ENCODE assay signal across 8 cellular contexts in the genomic region with DNA sequence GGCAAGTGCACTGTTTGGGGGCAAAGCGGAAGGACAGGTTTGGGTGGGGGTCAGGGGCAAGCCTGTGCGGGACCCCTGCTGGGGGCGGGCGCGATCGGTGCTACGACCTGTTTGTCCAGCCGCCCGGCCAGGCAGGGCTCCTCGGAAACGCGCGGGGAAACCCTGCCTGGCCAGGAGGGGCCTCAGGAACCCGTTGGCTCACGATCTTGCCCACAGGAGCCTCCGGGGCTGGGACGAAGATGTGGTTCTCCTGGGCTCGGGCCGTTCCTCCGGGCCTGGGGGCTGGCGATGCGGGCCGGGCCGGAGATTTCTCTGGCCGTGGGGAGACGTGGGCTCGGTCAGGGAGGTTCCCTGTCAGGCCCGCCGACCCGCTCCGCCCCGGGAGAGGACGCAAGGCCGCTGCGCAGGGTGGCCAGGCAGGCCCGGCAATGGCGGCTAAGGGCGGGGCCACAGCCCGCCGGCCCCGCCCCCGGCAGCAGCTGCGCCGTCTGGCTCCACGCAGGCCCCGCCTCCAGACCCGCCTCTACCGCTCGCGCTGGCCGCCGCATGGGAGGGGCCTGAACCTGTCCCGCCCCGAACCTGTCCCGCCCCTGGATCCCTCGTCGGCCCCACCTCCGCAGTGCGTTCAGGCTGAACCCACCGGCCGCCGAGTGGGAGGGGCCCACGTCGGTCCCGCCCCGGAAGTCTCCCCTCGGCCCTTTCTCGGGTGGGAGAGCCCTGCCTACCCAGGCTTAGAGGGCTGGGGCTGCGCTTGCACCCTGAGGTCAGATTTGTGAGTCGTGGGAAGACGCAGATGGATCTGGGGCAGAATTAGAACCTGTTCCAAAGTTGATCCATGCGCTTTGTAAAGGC. TPM values are rescaled to one million over a fixed set of nuclear protein-coding genes. Genes with fewer than 3 reads are reported as not detected.
DNase-seq lines count a peak whose midpoint lies in the region; ATAC-seq, FAIRE-seq and TF ChIP-seq lines count a peak whose summit lies in the region.

A gene with protein sequence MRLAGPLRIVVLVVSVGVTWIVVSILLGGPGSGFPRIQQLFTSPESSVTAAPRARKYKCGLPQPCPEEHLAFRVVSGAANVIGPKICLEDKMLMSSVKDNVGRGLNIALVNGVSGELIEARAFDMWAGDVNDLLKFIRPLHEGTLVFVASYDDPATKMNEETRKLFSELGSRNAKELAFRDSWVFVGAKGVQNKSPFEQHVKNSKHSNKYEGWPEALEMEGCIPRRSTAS (minus strand): TSS at position 430 of the 852 bp plus-strand sequence. CDS start 460 bp downstream, outside the sequence.

- no peaks in the 10 kb centered on the region for H3K9me3 ChIP-seq in DND-41 (ENCODE audit: insufficient read depth, low read length, severe bottlenecking)
- no peaks in the 10 kb centered on the region for H3K9me3 ChIP-seq in Karpas-422 (ENCODE audit: low read length)
- H3K9me3 ChIP-seq in naive thymus-derived CD4-positive, alpha-beta T cell (ENCODE audit: control insufficient read depth in 2 of 3, low read length in 3 of 3): no peaks in the 10 kb centered on the region

- DNase-seq in DND-41: peak; percentile 93
- DNase-seq in Karpas-422: peak; percentile 92
- peak; percentile 85 for DNase-seq in RCC 7860 (ENCODE audit: low spot score)
- peak; percentile 92 to 93 for DNase-seq in activated T-cell treated with anti-CD3 and anti-CD28 coated beads, Interleukin-2, amount 50 U/mL, for 72 hours
- DNase-seq in fibroblast of gingiva (ENCODE audit: low read depth): peak; percentile 87
- DNase-seq in naive thymus-derived CD4-positive, alpha-beta T cell: peak; percentile 85 to 91 (median 88)
- peak; percentile 75 to 90 for DNase-seq in stimulated activated effector memory CD8-positive, alpha-beta T cell treated with anti-CD3 and anti-CD28 coated beads, Interleukin-12 subunit alpha, Interleukin-12 subunit beta, amount 100 ng/mL, for 72 hours (ENCODE audit: low spot score in 2 of 2)

- H3K36me3 ChIP-seq in DND-41 (ENCODE audit: insufficient read depth, low read length): no peaks in the 10 kb centered on the region
- no peaks in the 10 kb centered on the region for H3K36me3 ChIP-seq in Karpas-422 (ENCODE audit: insufficient read depth, low read length)
- no peaks in the 10 kb centered on the region for H3K36me3 ChIP-seq in naive thymus-derived CD4-positive, alpha-beta T cell (ENCODE audit: control insufficient read depth in 2 of 3, insufficient read depth in 3 of 3, low read length in 3 of 3)

- H3K27me3 Mint-ChIP-seq in activated T-cell treated with anti-CD3 and anti-CD28 coated beads, Interleukin-2, amount 50 U/mL, for 72 hours (ENCODE audit: low read depth): peaks cover 6% of the 10 kb centered on the region
- H3K27me3 Mint-ChIP-seq in naive thymus-derived CD4-positive, alpha-beta T cell: no peaks in the 10 kb centered on the region

- H3K27ac Mint-ChIP-seq in activated T-cell treated with anti-CD3 and anti-CD28 coated beads, Interleukin-2, amount 50 U/mL, for 72 hours: peak within 1 kb of the TSS; percentile 76
- H3K27ac Mint-ChIP-seq in naive thymus-derived CD4-positive, alpha-beta T cell: peak within 1 kb of the TSS; percentile 56 to 95 (median 90)
- H3K27ac Mint-ChIP-seq in stimulated activated effector memory CD8-positive, alpha-beta T cell treated with anti-CD3 and anti-CD28 coated beads, Interleukin-12 subunit alpha, Interleukin-12 subunit beta, amount 100 ng/mL, for 72 hours: peak within 1 kb of the TSS; percentile 84

- H3K79me2 ChIP-seq in DND-41 (ENCODE audit: insufficient read depth, low read length): peaks cover 11% of the 10 kb centered on the region
- peaks cover 8% of the 10 kb centered on the region; the same call in 1 of the 2 replicates for H3K79me2 ChIP-seq in Karpas-422 (ENCODE audit: low read length)

- H3K4me3 Mint-ChIP-seq in activated T-cell treated with anti-CD3 and anti-CD28 coated beads, Interleukin-2, amount 50 U/mL, for 72 hours: peak within 1 kb of the TSS; percentile 92 to 95
- peak within 1 kb of the TSS; percentile 79 to 93 (median 86) for H3K4me3 Mint-ChIP-seq in naive thymus-derived CD4-positive, alpha-beta T cell
- peak within 1 kb of the TSS; percentile 81 for H3K4me3 Mint-ChIP-seq in stimulated activated effector memory CD8-positive, alpha-beta T cell treated with anti-CD3 and anti-CD28 coated beads, Interleukin-12 subunit alpha, Interleukin-12 subunit beta, amount 100 ng/mL, for 72 hours

- H3K9me3 Mint-ChIP-seq in activated T-cell treated with anti-CD3 and anti-CD28 coated beads, Interleukin-2, amount 50 U/mL, for 72 hours: no peaks in the 10 kb centered on the region
- H3K9me3 Mint-ChIP-seq in naive thymus-derived CD4-positive, alpha-beta T cell: peaks cover 0 to 5% (median 0%) of the 10 kb centered on the region in 11 donors
- H3K9me3 Mint-ChIP-seq in stimulated activated effector memory CD8-positive, alpha-beta T cell treated with anti-CD3 and anti-CD28 coated beads, Interleukin-12 subunit alpha, Interleukin-12 subunit beta, amount 100 ng/mL, for 72 hours: no peaks in the 10 kb centered on the region

- CTCF ChIA-PET in naive thymus-derived CD4-positive, alpha-beta T cell (lab: Charles Lee): interaction anchor here (0.6 kb wide), 1 partner anchor 83 kb away, joined by 3 read pairs; no protein-coding TSS in a partner anchor

- H3K27me3 ChIP-seq in DND-41 (ENCODE audit: insufficient read depth, low read length, poor library complexity): no peaks in the 10 kb centered on the region
- H3K27me3 ChIP-seq in Karpas-422 (ENCODE audit: low read length): no peaks in the 10 kb centered on the region
- H3K27me3 ChIP-seq in naive thymus-derived CD4-positive, alpha-beta T cell (ENCODE audit: control insufficient read depth in 2 of 2, insufficient read depth in 2 of 2, low read length in 2 of 2): no peaks in the 10 kb centered on the region

- no peaks in the 10 kb centered on the region for H3K9me2 ChIP-seq in Karpas-422 (replicated peaks; ENCODE audit: insufficient read depth, low read length)

- peak; percentile 59 for FAIRE-seq in RCC 7860 (lab: Jason Lieb, UNC)

- POLR2A ChIA-PET in naive thymus-derived CD4-positive, alpha-beta T cell (lab: Charles Lee): interaction anchor here (0.6 to 5.5 kb wide), 19 partner anchors 8 to 545 kb away, joined by 3 to 69 read pairs (median 3); a partner anchor contains a TSS

- TF ChIP-seq CTCF in DND-41 (IDR thresholded peaks at IDR 0.05; ENCODE audit: borderline replicate concordance, extremely low read depth, low read length, poor library complexity, severe bottlenecking): no peak

- H3K36me3 Mint-ChIP-seq in activated T-cell treated with anti-CD3 and anti-CD28 coated beads, Interleukin-2, amount 50 U/mL, for 72 hours (ENCODE audit: insufficient read depth in 2 of 2): peaks cover 2% of the 10 kb centered on the region in 2 donors
- peaks cover 0 to 10% (median 3%) of the 10 kb centered on the region in 5 donors for H3K36me3 Mint-ChIP-seq in naive thymus-derived CD4-positive, alpha-beta T cell
- peaks cover 6% of the 10 kb centered on the region for H3K36me3 Mint-ChIP-seq in stimulated activated effector memory CD8-positive, alpha-beta T cell treated with anti-CD3 and anti-CD28 coated beads, Interleukin-12 subunit alpha, Interleukin-12 subunit beta, amount 100 ng/mL, for 72 hours

- H3K27ac ChIP-seq in DND-41 (ENCODE audit: low read length) (peak within 1 kb of the TSS; percentile 89), Karpas-422 (ENCODE audit: low read length) (0 out of 2 replicates have a peak within 1 kb of the TSS, but pooled peaks have one; percentile 17)
- H3K27ac ChIP-seq in naive thymus-derived CD4-positive, alpha-beta T cell (ENCODE audit: low read depth, low read length): peak within 1 kb of the TSS; percentile 93

- H3K4me2 ChIP-seq in DND-41 (ENCODE audit: insufficient read depth, low read length) (peak within 1 kb of the TSS; percentile 89), Karpas-422 (ENCODE audit: low read depth, low read length, poor library complexity, severe bottlenecking) (peak within 1 kb of the TSS; percentile 64)

- intact Hi-C loops in naive thymus-derived CD4-positive, alpha-beta T cell (cut with micrococcal nuclease): loop anchor here (1.0 to 10.0 kb wide), 11 partner anchors 11 to 792 kb away; a partner anchor contains a TSS

- H3K4me1 ChIP-seq in DND-41 (ENCODE audit: insufficient read depth, low read length) (peaks cover 23% of the 10 kb centered on the region), Karpas-422 (ENCODE audit: low read length) (peaks cover 22% of the 10 kb centered on the region)
- peaks cover 6 to 12% of the 10 kb centered on the region in 2 donors for H3K4me1 ChIP-seq in naive thymus-derived CD4-positive, alpha-beta T cell (ENCODE audit: control insufficient read depth in 2 of 2, insufficient read depth in 2 of 2, low read length in 2 of 2)

- H2AFZ ChIP-seq in DND-41 (ENCODE audit: low read depth, low read length) (peak within 1 kb of the TSS; percentile 94), Karpas-422 (ENCODE audit: low read length) (no peak within 1 kb of the TSS)

- peak within 1 kb of the TSS; percentile 81 for H3K9ac ChIP-seq in DND-41 (ENCODE audit: low read depth, low read length)
- peak within 1 kb of the TSS; percentile 88 for H3K9ac ChIP-seq in Karpas-422 (ENCODE audit: low read length)

- peak within 1 kb of the TSS; percentile 52 to 84; a peak in 3 of 4 replicates for H3K4me3 ChIP-seq in DND-41 (ENCODE audit: low read depth in 1 of 2, low read length in 2 of 2)
- peak within 1 kb of the TSS; percentile 89 for H3K4me3 ChIP-seq in Karpas-422 (ENCODE audit: low read length)
- peak within 1 kb of the TSS; percentile 62 for H3K4me3 ChIP-seq in naive thymus-derived CD4-positive, alpha-beta T cell (ENCODE audit: low read length)

- H4K20me1 ChIP-seq in DND-41 (ENCODE audit: insufficient read depth, low read length) (no peaks in the 10 kb centered on the region), Karpas-422 (ENCODE audit: insufficient read depth, low read depth, low read length) (no peaks in the 10 kb centered on the region)

- ATAC-seq in DND-41 (ENCODE audit: insufficient read depth, low read depth): peak; percentile 90
- peak; percentile 84 for ATAC-seq in GM21786 (IDR thresholded peaks at IDR 0.05; ENCODE audit: unreplicated experiment)
- peak; percentile 96 to 97 for ATAC-seq in activated T-cell treated with anti-CD3 and anti-CD28 coated beads, Interleukin-2, amount 50 U/mL, for 72 hours (replicated peaks in 1 of 2)
- ATAC-seq in naive thymus-derived CD4-positive, alpha-beta T cell: peak; percentile 99
- ATAC-seq in stimulated activated effector memory CD8-positive, alpha-beta T cell treated with anti-CD3 and anti-CD28 coated beads, Interleukin-12 subunit alpha, Interleukin-12 subunit beta, amount 100 ng/mL, for 72 hours: peak; percentile 96

- peaks cover 34% of the 10 kb centered on the region for H3K4me1 Mint-ChIP-seq in activated T-cell treated with anti-CD3 and anti-CD28 coated beads, Interleukin-2, amount 50 U/mL, for 72 hours (ENCODE audit: low read depth)
- peaks cover 14 to 34% (median 28%) of the 10 kb centered on the region in 7 donors for H3K4me1 Mint-ChIP-seq in naive thymus-derived CD4-positive, alpha-beta T cell
- H3K4me1 Mint-ChIP-seq in stimulated activated effector memory CD8-positive, alpha-beta T cell treated with anti-CD3 and anti-CD28 coated beads, Interleukin-12 subunit alpha, Interleukin-12 subunit beta, amount 100 ng/mL, for 72 hours: peaks cover 16% of the 10 kb centered on the region

RNA-seq across cellular contexts. Expression of the gene that starts here (rescaled TPM):
- 14.0 and 36.4 TPM in 2 replicates for total RNA-seq in Karpas-422 (2014; rRNA removed; shearing (Covaris generic); ENCODE audit: low replicate concordance)
- 10 to 100 TPM; 31.2 to 32.9 TPM for total RNA-seq in activated T-cell treated with anti-CD3 and anti-CD28 coated beads, Interleukin-2, amount 50 U/mL, for 72 hours
- total RNA-seq in naive thymus-derived CD4-positive, alpha-beta T cell: 10 to 100 TPM; 37.6 to 63.7 (median 50.9) TPM
- 10 to 100 TPM; 22.2 to 31.1 TPM for polyA plus RNA-seq in naive thymus-derived CD4-positive, alpha-beta T cell

Comparison
In these comparisons a context has a peak if more than half of its experiments do, and no peak if none do; other contexts are left out.
1. Peak in every context shown above with its lines: DNase-seq, ATAC-seq, H3K4me3 ChIP-seq and H3K27ac ChIP-seq.
2. H3K27ac ChIP-seq: peak in every context shown above with its lines; median percentile 93 in naive thymus-derived CD4-positive, alpha-beta T cell; 89 in DND-41; 17 in Karpas-422.